ENCODE assay signal across 8 cellular contexts in genomic region chr18:58438161-58438983, GRCh38.
A peak's percentile ranks its signal among the peaks of the same experiment; 100 is the strongest.
DNase-seq lines count a peak whose midpoint lies in the region; TF ChIP-seq lines count a peak whose summit lies in the region.

No MANE protein-coding gene starts in this region.

- peak overlapping the region; percentile 62 for H3K4me3 ChIP-seq in CD8-positive, alpha-beta memory T cell (ENCODE audit: low read length)
- peak overlapping the region; percentile 67 to 70 for H3K4me3 ChIP-seq in duodenal mucosa (ENCODE audit: low read depth in 1 of 2, low read length in 2 of 2)
- no peak overlapping the region for H3K4me3 ChIP-seq in parathyroid adenoma (ENCODE audit: low read depth, low read length)

- no peaks in the 10 kb centered on the region for H3K79me2 ChIP-seq in parathyroid adenoma

- peak in 1 of 5 donors; percentile 5 for DNase-seq in CD8-positive, alpha-beta memory T cell
- DNase-seq in ureter (ENCODE audit: low spot score) (no peak), GDM1 (lab: John Stamatoyannopoulos, UW) (no peak), middle frontal gyrus (ENCODE audit: extremely low spot score, low spot score) (no peak), globus pallidus (ENCODE audit: low spot score) (no peak)

- H3K27ac ChIP-seq in CD8-positive, alpha-beta memory T cell (ENCODE audit: low read depth, low read length), result no peak overlapping the region
- peak overlapping the region; percentile 28 for H3K27ac ChIP-seq in KOPT-K1 (ENCODE audit: low read depth, low read length, poor library complexity, severe bottlenecking)
- H3K27ac ChIP-seq in duodenal mucosa (ENCODE audit: low read depth, low read length), result no peak overlapping the region
- no peak overlapping the region for H3K27ac ChIP-seq in parathyroid adenoma

- peak overlapping the region; percentile 61 to 91 (median 83) for H3K4me3 Mint-ChIP-seq in CD8-positive, alpha-beta memory T cell

- H3K9ac ChIP-seq in duodenal mucosa (ENCODE audit: low read depth in 1 of 2, low read length in 2 of 2) (peak overlapping the region in 1 of 2 donors; percentile 9), parathyroid adenoma (no peak overlapping the region)

- H3K4me2 ChIP-seq in parathyroid adenoma (ENCODE audit: low read length), result peak overlapping the region; percentile 22

- H3K27me3 ChIP-seq in CD8-positive, alpha-beta memory T cell (ENCODE audit: insufficient read depth, low read length, poor library complexity, severe bottlenecking), result no peaks in the 10 kb centered on the region
- H3K27me3 ChIP-seq in duodenal mucosa (ENCODE audit: control insufficient read depth in 1 of 2, insufficient read depth in 2 of 2, low read length in 2 of 2), result no peaks in the 10 kb centered on the region
- H3K27me3 ChIP-seq in parathyroid adenoma (ENCODE audit: control insufficient read depth, insufficient read depth, low read length), result no peaks in the 10 kb centered on the region

- H3K36me3 Mint-ChIP-seq in CD8-positive, alpha-beta memory T cell, result peaks cover 0 to 9% (median 3%) of the 10 kb centered on the region in 3 donors

- no peak for TF ChIP-seq CTCF in parathyroid adenoma (IDR thresholded peaks at IDR 0.05)

- H3K36me3 ChIP-seq in CD8-positive, alpha-beta memory T cell (ENCODE audit: insufficient read depth, low read length), result no peaks in the 10 kb centered on the region
- H3K36me3 ChIP-seq in KOPT-K1 (ENCODE audit: insufficient read depth, low read length) (no peaks in the 10 kb centered on the region), duodenal mucosa (ENCODE audit: control insufficient read depth in 1 of 2, insufficient read depth in 2 of 2, low read length in 2 of 2) (no peaks in the 10 kb centered on the region), parathyroid adenoma (ENCODE audit: control insufficient read depth, insufficient read depth, low read length) (no peaks in the 10 kb centered on the region)

- POLR2A ChIA-PET in CD8-positive, alpha-beta memory T cell (lab: Charles Lee), result no interaction called here

- peaks cover 15 to 17% (median 16%) of the 10 kb centered on the region in 3 donors for H3K4me1 Mint-ChIP-seq in CD8-positive, alpha-beta memory T cell

- CTCF ChIA-PET in CD8-positive, alpha-beta memory T cell (lab: Charles Lee), result no interaction called here

- no peaks in the 10 kb centered on the region for H3K9me3 Mint-ChIP-seq in CD8-positive, alpha-beta memory T cell

- peaks cover 18% of the 10 kb centered on the region for H3K4me1 ChIP-seq in CD8-positive, alpha-beta memory T cell (ENCODE audit: insufficient read depth, low read length)
- H3K4me1 ChIP-seq in duodenal mucosa (ENCODE audit: control insufficient read depth in 1 of 2, insufficient read depth in 2 of 2, low read length in 2 of 2), result peaks cover 5 to 14% of the 10 kb centered on the region in 2 donors
- no peaks in the 10 kb centered on the region for H3K4me1 ChIP-seq in parathyroid adenoma

- H3K27ac Mint-ChIP-seq in CD8-positive, alpha-beta memory T cell, result peak overlapping the region in 7 of 8 donors; percentile 64 to 92 (median 84)

- H2AFZ ChIP-seq in parathyroid adenoma, result peak overlapping the region; percentile 35

- H3K9me3 ChIP-seq in CD8-positive, alpha-beta memory T cell (ENCODE audit: low read length), result no peaks in the 10 kb centered on the region
- H3K9me3 ChIP-seq in KOPT-K1 (ENCODE audit: insufficient read depth, low read length, poor library complexity, severe bottlenecking), result no peaks in the 10 kb centered on the region
- H3K9me3 ChIP-seq in duodenal mucosa (ENCODE audit: control insufficient read depth in 1 of 2, low read length in 2 of 2), result no peaks in the 10 kb centered on the region
- H3K9me3 ChIP-seq in parathyroid adenoma (ENCODE audit: control insufficient read depth, low read length), result no peaks in the 10 kb centered on the region

- peaks cover 0 to 7% of the 10 kb centered on the region in 2 donors for H3K27me3 Mint-ChIP-seq in CD8-positive, alpha-beta memory T cell
